In the genomic region with DNA sequence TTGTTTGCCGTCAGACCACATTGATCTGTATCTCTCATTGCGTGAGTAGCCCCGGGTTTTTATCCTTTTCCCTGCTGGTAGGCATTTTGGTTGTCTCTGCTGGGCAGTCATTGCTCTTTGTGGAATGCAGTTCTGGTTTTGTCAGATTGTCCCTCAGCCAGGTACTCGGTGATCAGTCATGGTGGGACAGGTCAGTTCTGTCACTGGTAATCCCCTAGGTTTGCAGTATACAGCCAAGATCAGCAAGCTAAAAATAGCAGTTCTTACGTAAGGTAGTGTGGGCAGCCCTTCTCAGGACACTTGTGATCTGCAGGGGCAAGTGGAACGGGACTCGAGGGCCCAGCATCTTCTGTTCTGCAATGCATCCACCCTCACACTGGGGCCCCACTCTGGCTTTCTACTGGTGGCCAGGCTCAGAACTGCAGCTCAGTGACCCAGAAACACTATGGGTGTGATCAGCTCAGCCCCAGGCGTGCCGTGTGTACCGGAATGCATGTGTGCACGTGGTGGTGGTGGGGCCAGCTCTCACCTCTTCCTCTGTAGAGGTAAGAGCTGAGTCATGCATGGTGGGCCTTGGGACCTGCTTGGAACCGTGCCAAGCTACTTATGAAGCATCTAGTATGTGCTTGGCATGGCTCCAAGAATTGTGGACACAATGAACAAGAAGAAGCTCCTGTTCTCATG, we compare ENCODE assay signal across 8 cellular contexts. TPM values are rescaled to one million over a fixed set of nuclear protein-coding genes. Genes with fewer than 3 reads are reported as not detected.
A peak's percentile ranks its signal among the peaks of the same experiment; 100 is the strongest.
DNase-seq lines count a peak whose midpoint lies in the region; ATAC-seq, FAIRE-seq and TF ChIP-seq lines count a peak whose summit lies in the region.

No MANE protein-coding gene starts in this region.

- no peak overlapping the region for H3K4me3 ChIP-seq in A549

- no peak overlapping the region for H3K4me2 ChIP-seq in A549

- H3K4me1 Mint-ChIP-seq in activated naive CD8-positive, alpha-beta T cell (ENCODE audit: low read depth): peaks cover 89% of the 10 kb centered on the region

- no peak overlapping the region for H3K27ac ChIP-seq in A549

- no peak for TF ChIP-seq RAD21 in A549 (conservative IDR thresholded peaks at IDR 0.05 in 1 of 2, IDR thresholded peaks at IDR 0.05 in 1 of 2)

- CTCF ChIA-PET in A549 (lab: Yijun Ruan, JAX): interaction anchor here (0.9 to 9.4 kb wide), 9 partner anchors 8 to 89 kb away, joined by 3 to 78 read pairs (median 5); no protein-coding TSS in a partner anchor

- H3K4me1 ChIP-seq in A549: peaks cover 6% of the 10 kb centered on the region; the same call in 1 of the 3 replicates

- intact Hi-C loops in left colon (cut with DNase I, micrococcal nuclease): no loop called here

- H3K27ac Mint-ChIP-seq in activated naive CD8-positive, alpha-beta T cell: peak overlapping the region; percentile 98

- TF ChIP-seq POLR2A in A549 (IDR thresholded peaks at IDR 0.05; ENCODE audit: low read length): no peak

- in situ Hi-C loops in SK-MEL-5 (cut with HindIII; ENCODE audit: low pct_unique_long_range_greater_than_20kb, low sequenced_read_pairs): no loop called here

- H3K9me3 Mint-ChIP-seq in activated naive CD8-positive, alpha-beta T cell (ENCODE audit: low read depth): peaks cover 3% of the 10 kb centered on the region

- ATAC-seq in A549 (peak in 1 of 2 experiments; percentile 49; a peak in 3 of 6 replicates), GM18867 (IDR thresholded peaks at IDR 0.05; ENCODE audit: unreplicated experiment) (peak; percentile 80), HG03060 (IDR thresholded peaks at IDR 0.05; ENCODE audit: low read depth, unreplicated experiment) (peak; percentile 61), left colon (peak; percentile 30)

- H3K27me3 Mint-ChIP-seq in activated naive CD8-positive, alpha-beta T cell: no peaks in the 10 kb centered on the region

- POLR2A ChIA-PET in A549 (lab: Yijun Ruan, JAX): interaction anchor here (1.1 kb wide), 1 partner anchor 45 kb away, joined by 4 read pairs; no protein-coding TSS in a partner anchor

- no peak for TF ChIP-seq EP300 in A549 (IDR thresholded peaks at IDR 0.05)

- peak overlapping the region; percentile 80 for H3K4me3 Mint-ChIP-seq in activated naive CD8-positive, alpha-beta T cell

- WGBS in A549 (ENCODE audit: missing lambda C conversion rate): 83% methylated on average over 12 of the region's 12 CpGs

- H3K9me3 ChIP-seq in A549: no peaks in the 10 kb centered on the region

- TF ChIP-seq CTCF in A549 (IDR thresholded peaks at IDR 0.05): no peak

- H3K36me3 Mint-ChIP-seq in activated naive CD8-positive, alpha-beta T cell: peaks cover 15% of the 10 kb centered on the region

- DNase-seq in A549 (ENCODE audit: low read depth in 1 of 2, low spot score in 1 of 2) (peak in 1 of 2 experiments; percentile 56), SK-MEL-5 (ENCODE audit: low read depth, low spot score) (peak; percentile 98), left colon (peak in 1 of 2 donors; percentile 59), NCI-H1694 (lab: John Stamatoyannopoulos, UW) (no peak)
- DNase-seq in stimulated activated CD8-positive, alpha-beta memory T cell treated with anti-CD3 and anti-CD28 coated beads, Interleukin-2, amount 100 ng/mL, for 1 hour (ENCODE audit: low read depth in 2 of 2): peak; percentile 69 to 70

- peak; percentile 91 for FAIRE-seq in A549 (lab: Jason Lieb, UNC)

TF ChIP-seq in A549, 52 proteins besides CTCF, POLR2A, EP300 and RAD21:
- TF ChIP-seq HEYL (CRISPR knock-in tag; IDR thresholded peaks at IDR 0.05) (no peak), MAFK (IDR thresholded peaks at IDR 0.05; ENCODE audit: partially characterized antibody) (peak; percentile 37)

RNA-seq across cellular contexts. Expression of a gene that starts 6.3 kb away (rescaled TPM):
- polyA plus RNA-seq in A549 (2011; rRNA removed) (2.1 and 2.3 TPM in 2 replicates), A549 (2017; fragmentation: RNase III; extraction: RNeasy Plus Mini Kit Qiagen cat#74134 plus additional on column Dnase treatment) (4.1 to 4.4 TPM (median 4.2 TPM) in 3 replicates)
- 7.1 and 8.7 TPM in 2 replicates for polyA plus RNA-seq in A549 (2012; cell fraction: cytosol; rRNA removed)
- 9.8 and 13.2 TPM in 2 replicates for polyA plus RNA-seq in A549 (2012; cell fraction: nucleus; rRNA removed)
- 3.3 and 3.4 TPM in 2 replicates for polyA minus RNA-seq in A549 (2011; rRNA and poly(A)+ RNA removed)
- total RNA-seq in SK-MEL-5 (2014; rRNA removed; shearing (Covaris generic)): 12.6 and 13.9 TPM in 2 replicates
- 27.3 and 27.5 TPM in 2 replicates for polyA plus RNA-seq in SK-MEL-5 (2015; cell fraction: cytosol; rRNA removed)
- 17.7 and 28.5 TPM in 2 replicates for polyA plus RNA-seq in SK-MEL-5 (2015; cell fraction: nucleus; rRNA removed)
- total RNA-seq in left colon: 1 to 10 TPM; 2.8 to 3.7 TPM

RNA-seq across cellular contexts. Expression of a gene that starts 43.5 kb away (rescaled TPM):
- polyA plus RNA-seq in A549 (2011; rRNA removed): 33.6 and 34.3 TPM in 2 replicates
- 30.8 and 40.5 TPM in 2 replicates for polyA plus RNA-seq in A549 (2012; cell fraction: cytosol; rRNA removed)
- polyA plus RNA-seq in A549 (2012; cell fraction: nucleus; rRNA removed): 35.7 and 36.4 TPM in 2 replicates
- polyA plus RNA-seq in A549 (2017; fragmentation: RNase III; extraction: RNeasy Plus Mini Kit Qiagen cat#74134 plus additional on column Dnase treatment): 35.2 to 36.1 TPM (median 35.2 TPM) in 3 replicates
- 11.6 and 15.1 TPM in 2 replicates for polyA minus RNA-seq in A549 (2011; rRNA and poly(A)+ RNA removed)
- total RNA-seq in SK-MEL-5 (2014; rRNA removed; shearing (Covaris generic)): 54.7 and 60.3 TPM in 2 replicates
- polyA plus RNA-seq in SK-MEL-5 (2015; cell fraction: cytosol; rRNA removed): 45.2 and 72.6 TPM in 2 replicates
- polyA plus RNA-seq in SK-MEL-5 (2015; cell fraction: nucleus; rRNA removed): 29.7 and 57.9 TPM in 2 replicates
- total RNA-seq in left colon: 10 to 100 TPM; 16.2 to 19.3 TPM
